Comparison of ENCODE assay signal across 8 cellular contexts in the genomic region with DNA sequence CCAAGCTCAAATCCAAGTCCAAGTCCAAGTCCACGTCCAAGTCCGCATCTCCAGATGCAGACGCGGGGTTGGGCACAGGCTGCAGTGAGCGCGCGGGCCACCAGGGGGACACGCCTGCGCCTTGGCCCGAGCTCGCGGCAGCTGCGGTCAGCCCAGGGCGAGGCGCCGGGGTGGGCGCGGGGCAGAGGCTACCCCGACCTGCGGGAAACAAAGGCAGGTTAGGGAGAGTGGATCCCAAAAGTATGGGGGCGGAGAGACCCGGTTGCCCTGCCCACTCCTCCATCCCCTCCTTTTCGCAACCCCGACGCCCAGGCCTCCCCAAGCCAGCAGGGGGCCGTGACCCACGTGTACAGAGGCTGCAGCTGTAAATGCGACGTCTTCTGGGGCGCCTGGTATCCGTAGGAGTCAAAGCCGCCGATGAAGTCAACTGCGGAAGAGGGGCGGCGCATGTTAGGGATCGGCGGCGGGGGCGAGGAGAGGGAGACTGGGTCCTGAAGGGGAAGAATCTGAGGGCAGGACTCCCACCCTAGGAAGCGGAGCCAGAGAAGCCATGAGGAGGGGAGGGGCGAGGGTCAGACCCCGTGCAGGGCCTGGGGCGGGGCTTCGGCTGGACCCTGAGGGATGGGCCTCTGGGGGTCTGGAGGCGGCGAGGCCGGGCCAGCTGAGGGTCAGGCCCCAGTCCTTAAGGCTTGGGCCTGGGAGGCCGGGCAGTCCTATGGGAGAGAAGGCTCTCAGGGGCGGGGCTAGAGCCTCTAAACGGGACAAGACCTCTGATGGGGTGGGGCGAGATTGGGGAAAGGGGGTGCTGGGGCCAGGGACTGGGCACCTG. TPM values are rescaled to one million over a fixed set of nuclear protein-coding genes. Genes with fewer than 3 reads are reported as not detected.
A peak's percentile ranks its signal among the peaks of the same experiment; 100 is the strongest.
DNase-seq lines count a peak whose midpoint lies in the region; ATAC-seq and TF ChIP-seq lines count a peak whose summit lies in the region.

No MANE protein-coding gene starts in this region.

- no peak overlapping the region for H3K27ac ChIP-seq in MM.1S (ENCODE audit: low read length)
- no peak overlapping the region for H3K27ac ChIP-seq in subcutaneous abdominal adipose tissue (ENCODE audit: low read depth, low read length)

- peak; percentile 42 for DNase-seq in MM.1S
- DNase-seq in activated CD4-positive, alpha-beta T cell treated with anti-CD3 and anti-CD28 coated beads, Interleukin-2, amount 50 U/mL, for 1 hour: peak; percentile 22
- no peak for DNase-seq in epithelial cell of proximal tubule (ENCODE audit: low read depth)
- DNase-seq in mucosa of descending colon: peak; percentile 56 to 76 (median 76)
- DNase-seq in NK-92 (lab: John Stamatoyannopoulos, UW; ENCODE audit: unreplicated experiment): no peak

- H2AFZ ChIP-seq in MM.1S (ENCODE audit: low read length): no peak overlapping the region

- no peaks in the 10 kb centered on the region for H3F3A ChIP-seq in MM.1S (ENCODE audit: insufficient read depth, low read length)

- H3K4me1 ChIP-seq in ES-I3 (ENCODE audit: insufficient read depth, low read length): no peaks in the 10 kb centered on the region
- H3K4me1 ChIP-seq in MM.1S (ENCODE audit: low read length): peaks cover 4% of the 10 kb centered on the region; the same call in 1 of the 2 replicates
- peaks cover 9% of the 10 kb centered on the region for H3K4me1 ChIP-seq in mucosa of descending colon (ENCODE audit: low read depth)
- H3K4me1 ChIP-seq in subcutaneous abdominal adipose tissue (ENCODE audit: control insufficient read depth in 5 of 5, insufficient read depth in 5 of 5, low read length in 5 of 5): peaks cover 0 to 15% (median 12%) of the 10 kb centered on the region in 5 donors

- H3K27me3 ChIP-seq in MM.1S (replicated peaks; ENCODE audit: insufficient read depth, low read length) (peaks cover 56% of the 10 kb centered on the region), subcutaneous abdominal adipose tissue (ENCODE audit: control insufficient read depth in 5 of 5, insufficient read depth in 4 of 5, low read length in 5 of 5) (peaks cover 2 to 13% (median 4%) of the 10 kb centered on the region in 5 donors)

- ATAC-seq in mucosa of descending colon (peak; percentile 86), HG02610 (IDR thresholded peaks at IDR 0.05; ENCODE audit: unreplicated experiment) (no peak)

- H3K4me2 ChIP-seq in MM.1S (ENCODE audit: low read depth, low read length): peak overlapping the region; percentile 66

- H3K9me2 ChIP-seq in MM.1S (replicated peaks; ENCODE audit: insufficient read depth, low read length): no peaks in the 10 kb centered on the region

- H3K36me3 ChIP-seq in ES-I3 (ENCODE audit: insufficient read depth, low read length): no peaks in the 10 kb centered on the region
- H3K36me3 ChIP-seq in MM.1S (replicated peaks; ENCODE audit: insufficient read depth, low read length): no peaks in the 10 kb centered on the region
- H3K36me3 ChIP-seq in mucosa of descending colon (ENCODE audit: low read depth): no peaks in the 10 kb centered on the region
- no peaks in the 10 kb centered on the region for H3K36me3 ChIP-seq in subcutaneous abdominal adipose tissue (ENCODE audit: control insufficient read depth in 5 of 5, insufficient read depth in 5 of 5, low read length in 5 of 5)

- H3K9ac ChIP-seq in ES-I3 (ENCODE audit: low read depth, low read length) (peak overlapping the region; percentile 58; the same call in 1 of the 2 replicates), MM.1S (ENCODE audit: low read length) (no peak overlapping the region), subcutaneous abdominal adipose tissue (ENCODE audit: low read length in 5 of 5) (no peak overlapping the region)

- TF ChIP-seq CTCF in MM.1S (IDR thresholded peaks at IDR 0.05; ENCODE audit: low read length): peak; percentile 65
- TF ChIP-seq CTCF in epithelial cell of proximal tubule (conservative IDR thresholded peaks at IDR 0.05; ENCODE audit: low read depth, low read length): peak; percentile 73
- peak; percentile 77 for TF ChIP-seq CTCF in mucosa of descending colon (IDR thresholded peaks at IDR 0.05)

- no peaks in the 10 kb centered on the region for H4K20me1 ChIP-seq in MM.1S (ENCODE audit: insufficient read depth, low read length)

- H3K79me2 ChIP-seq in MM.1S (ENCODE audit: low read length): no peaks in the 10 kb centered on the region

- H3K4me3 ChIP-seq in MM.1S (ENCODE audit: low read length): peak overlapping the region; percentile 9; the same call in 1 of the 2 replicates
- peak overlapping the region; percentile 42 for H3K4me3 ChIP-seq in epithelial cell of proximal tubule (ENCODE audit: low read depth, low read length)
- H3K4me3 ChIP-seq in mucosa of descending colon: no peak overlapping the region
- H3K4me3 ChIP-seq in subcutaneous abdominal adipose tissue (ENCODE audit: low read depth in 1 of 5, low read length in 5 of 5): peak overlapping the region in 3 of 5 donors; percentile 34 to 59 (median 52)

- intact Hi-C loops in mucosa of descending colon (cut with DNase I, micrococcal nuclease): loop anchor here in 1 of 2 donors (10.0 kb wide), 1 partner anchor 153 kb away; no protein-coding TSS in a partner anchor

- H3K9me3 ChIP-seq in ES-I3 (ENCODE audit: control insufficient read depth, insufficient read depth, low read length): no peaks in the 10 kb centered on the region
- H3K9me3 ChIP-seq in MM.1S (replicated peaks; ENCODE audit: insufficient read depth, low read length): no peaks in the 10 kb centered on the region
- H3K9me3 ChIP-seq in mucosa of descending colon: no peaks in the 10 kb centered on the region
- H3K9me3 ChIP-seq in subcutaneous abdominal adipose tissue (ENCODE audit: control insufficient read depth in 5 of 5, low read length in 5 of 5): no peaks in the 10 kb centered on the region

RNA-seq across cellular contexts. Expression of a gene that starts 58.0 kb away (rescaled TPM):
- total RNA-seq in epithelial cell of proximal tubule (0.81 and 0.94 TPM in 2 replicates), mucosa of descending colon (under 1 TPM in 1 of 3 donors, not detected in 2; 0.35 TPM)

Comparison
In these comparisons a context has a peak if more than half of its experiments do, and no peak if none do; other contexts are left out.
1. DNase-seq: peak in MM.1S (single experiment), activated CD4-positive, alpha-beta T cell treated with anti-CD3 and anti-CD28 coated beads, Interleukin-2, amount 50 U/mL, for 1 hour (single experiment) and mucosa of descending colon (3 of 3); none in epithelial cell of proximal tubule (single experiment) and NK-92 (single experiment).
2. Peak in every context shown above with its lines, with median percentiles within 50 percentile points of each other: CTCF ChIP-seq.